In genomic region chr2:50831666-50832065, GRCh38 we compare ENCODE assay signal across 21 cellular contexts.
DNase-seq lines count a peak whose midpoint lies in the region; ATAC-seq and TF ChIP-seq lines count a peak whose summit lies in the region.
"Had no signal": no experiment of that assay in that cellular context is flagged by ENCODE, and none has a peak within 500 bp of the region (broad histone marks: within the 10 kb centered on the region; RNA-seq: fewer than 3 reads in every experiment).

No MANE protein-coding gene starts in this region.

- DNase-seq in globus pallidus (ENCODE audit: low spot score) (peak; percentile 33), neural progenitor cell (ENCODE audit: low spot score) (no peak), GM23248 (no peak)
- no peak for DNase-seq in activated CD4-positive, alpha-beta T cell treated with anti-CD3 and anti-CD28 coated beads for 4 hours
- DNase-seq in stimulated activated effector memory CD8-positive, alpha-beta T cell treated with anti-CD3 and anti-CD28 coated beads, Interleukin-12 subunit alpha, Interleukin-12 subunit beta, amount 100 ng/mL, for 72 hours (ENCODE audit: low spot score in 2 of 2): no peak
- no peak for DNase-seq in activated CD4-positive, alpha-beta memory T cell treated with anti-CD3 and anti-CD28 coated beads, Interleukin-2, amount 10 ng/mL, durations not matched to agents 7 days and 5 days
- DNase-seq: ACHN; C1 segment of cervical spinal cord; Calu3; CD8-positive, alpha-beta T cell; IMR-90; NCI-H1105; NCI-H146; NCI-H2029; NCI-H2171 treated with DMSO at 0.1 percent for 48 hours; PC-9; RPMI8226; SHP77 had no signal

- H3K4me1 ChIP-seq in neural progenitor cell (no peaks in the 10 kb centered on the region), GM23248 (ENCODE audit: insufficient read depth) (no peaks in the 10 kb centered on the region)

- POLR2A ChIA-PET in activated CD4-positive, alpha-beta memory T cell treated with anti-CD3 and anti-CD28 coated beads, Interleukin-2, amount 10 ng/mL, durations not matched to agents 7 days and 5 days (lab: Charles Lee): no interaction called here

- H3K9me2 ChIP-seq in GM23248 (ENCODE audit: insufficient read depth): no peaks in the 10 kb centered on the region

- 70 to 72% methylated on average over 6 of the region's 6 CpGs for WGBS in GM23248 (ENCODE audit: low coverage in 1 of 2, low lambda C conversion rate in 2 of 2, missing lambda C conversion rate in 2 of 2), 2 experiments

- H3K27me3 ChIP-seq in neural progenitor cell (no peaks in the 10 kb centered on the region), GM23248 (replicated peaks; ENCODE audit: insufficient read depth) (no peaks in the 10 kb centered on the region)

- H3F3A ChIP-seq in neural progenitor cell (ENCODE audit: low read depth): no peaks in the 10 kb centered on the region
- no peaks in the 10 kb centered on the region for H3F3A ChIP-seq in GM23248 (ENCODE audit: insufficient read depth)

- H3K4me3 ChIP-seq in neural progenitor cell (no peak overlapping the region), GM23248 (no peak overlapping the region)
- H3K4me3 ChIP-seq: PC-9, SK-N-MC had no signal

- peaks cover 3% of the 10 kb centered on the region for H3K36me3 Mint-ChIP-seq in neural progenitor cell
- H3K36me3 Mint-ChIP-seq in stimulated activated effector memory CD8-positive, alpha-beta T cell treated with anti-CD3 and anti-CD28 coated beads, Interleukin-12 subunit alpha, Interleukin-12 subunit beta, amount 100 ng/mL, for 72 hours: no peaks in the 10 kb centered on the region
- no peaks in the 10 kb centered on the region for H3K36me3 Mint-ChIP-seq in activated CD4-positive, alpha-beta memory T cell treated with anti-CD3 and anti-CD28 coated beads, Interleukin-2, amount 10 ng/mL, durations not matched to agents 7 days and 5 days (ENCODE audit: low read depth)
- H3K36me3 Mint-ChIP-seq: CD8-positive, alpha-beta T cell had no signal

- no peaks in the 10 kb centered on the region for H3K9me3 ChIP-seq in neural progenitor cell (ENCODE audit: low read depth)
- H3K9me3 ChIP-seq in GM23248 (ENCODE audit: low read depth): no peaks in the 10 kb centered on the region

- peaks cover 4% of the 10 kb centered on the region for H3K9me3 Mint-ChIP-seq in neural progenitor cell
- H3K9me3 Mint-ChIP-seq in stimulated activated effector memory CD8-positive, alpha-beta T cell treated with anti-CD3 and anti-CD28 coated beads, Interleukin-12 subunit alpha, Interleukin-12 subunit beta, amount 100 ng/mL, for 72 hours: peaks cover 15% of the 10 kb centered on the region
- H3K9me3 Mint-ChIP-seq in activated CD4-positive, alpha-beta memory T cell treated with anti-CD3 and anti-CD28 coated beads, Interleukin-2, amount 10 ng/mL, durations not matched to agents 7 days and 5 days: peaks cover 4% of the 10 kb centered on the region

- TF ChIP-seq CTCF in neural progenitor cell (IDR thresholded peaks at IDR 0.05): no peak

- no peak overlapping the region for H3K4me2 ChIP-seq in neural progenitor cell
- H3K4me2 ChIP-seq in GM23248 (ENCODE audit: unreplicated experiment): no peak overlapping the region
- H3K4me2 ChIP-seq: KMS-11, PC-9 had no signal

- H3K4me3 Mint-ChIP-seq in neural progenitor cell: no peak overlapping the region
- no peak overlapping the region for H3K4me3 Mint-ChIP-seq in stimulated activated effector memory CD8-positive, alpha-beta T cell treated with anti-CD3 and anti-CD28 coated beads, Interleukin-12 subunit alpha, Interleukin-12 subunit beta, amount 100 ng/mL, for 72 hours
- no peak overlapping the region for H3K4me3 Mint-ChIP-seq in activated CD4-positive, alpha-beta memory T cell treated with anti-CD3 and anti-CD28 coated beads, Interleukin-2, amount 10 ng/mL, durations not matched to agents 7 days and 5 days
- H3K4me3 Mint-ChIP-seq: CD8-positive, alpha-beta T cell had no signal

- H3K27ac ChIP-seq in angular gyrus (ENCODE audit: low read depth, low read length) (peak overlapping the region; percentile 1), neural progenitor cell (no peak overlapping the region), GM23248 (no peak overlapping the region)
- H3K27ac ChIP-seq: KMS-11, PC-9, SK-N-MC had no signal

- H3K4me1 Mint-ChIP-seq in neural progenitor cell: peaks cover 11% of the 10 kb centered on the region
- H3K4me1 Mint-ChIP-seq in stimulated activated effector memory CD8-positive, alpha-beta T cell treated with anti-CD3 and anti-CD28 coated beads, Interleukin-12 subunit alpha, Interleukin-12 subunit beta, amount 100 ng/mL, for 72 hours: no peaks in the 10 kb centered on the region
- H3K4me1 Mint-ChIP-seq in activated CD4-positive, alpha-beta memory T cell treated with anti-CD3 and anti-CD28 coated beads, Interleukin-2, amount 10 ng/mL, durations not matched to agents 7 days and 5 days: no peaks in the 10 kb centered on the region

- H3K27me3 Mint-ChIP-seq in neural progenitor cell (ENCODE audit: insufficient read depth, low read depth): no peaks in the 10 kb centered on the region
- no peaks in the 10 kb centered on the region for H3K27me3 Mint-ChIP-seq in activated CD4-positive, alpha-beta memory T cell treated with anti-CD3 and anti-CD28 coated beads, Interleukin-2, amount 10 ng/mL, durations not matched to agents 7 days and 5 days

- CTCF ChIA-PET in activated CD4-positive, alpha-beta memory T cell treated with anti-CD3 and anti-CD28 coated beads, Interleukin-2, amount 10 ng/mL, durations not matched to agents 7 days and 5 days (lab: Charles Lee): no interaction called here

- peak overlapping the region; percentile 40 for H3K27ac Mint-ChIP-seq in neural progenitor cell
- H3K27ac Mint-ChIP-seq in stimulated activated effector memory CD8-positive, alpha-beta T cell treated with anti-CD3 and anti-CD28 coated beads, Interleukin-12 subunit alpha, Interleukin-12 subunit beta, amount 100 ng/mL, for 72 hours: no peak overlapping the region
- no peak overlapping the region for H3K27ac Mint-ChIP-seq in activated CD4-positive, alpha-beta memory T cell treated with anti-CD3 and anti-CD28 coated beads, Interleukin-2, amount 10 ng/mL, durations not matched to agents 7 days and 5 days
- H3K27ac Mint-ChIP-seq: CD8-positive, alpha-beta T cell had no signal

- H3K36me3 ChIP-seq in neural progenitor cell (no peaks in the 10 kb centered on the region), GM23248 (ENCODE audit: low read depth) (no peaks in the 10 kb centered on the region)

- no peak overlapping the region for H2AFZ ChIP-seq in neural progenitor cell (replicated peaks)
- H2AFZ ChIP-seq in GM23248: no peak overlapping the region
- H2AFZ ChIP-seq: PC-9 had no signal

- H3K9ac ChIP-seq in neural progenitor cell: no peak overlapping the region
- H3K9ac ChIP-seq in GM23248: no peak overlapping the region
- H3K9ac ChIP-seq: KMS-11 had no signal

- no peaks in the 10 kb centered on the region for H4K20me1 ChIP-seq in neural progenitor cell (ENCODE audit: low read depth)
- no peaks in the 10 kb centered on the region for H4K20me1 ChIP-seq in GM23248 (ENCODE audit: insufficient read depth)

- ATAC-seq in stimulated activated effector memory CD8-positive, alpha-beta T cell treated with anti-CD3 and anti-CD28 coated beads, Interleukin-12 subunit alpha, Interleukin-12 subunit beta, amount 100 ng/mL, for 72 hours: no peak
- ATAC-seq: CD8-positive, alpha-beta T cell had no signal

- in situ Hi-C loops in GM23248 (cut with MboI): no loop called here

- H3K79me2 ChIP-seq in neural progenitor cell (ENCODE audit: low read depth) (no peaks in the 10 kb centered on the region), GM23248 (ENCODE audit: insufficient read depth) (no peaks in the 10 kb centered on the region)
